In the genomic region with DNA sequence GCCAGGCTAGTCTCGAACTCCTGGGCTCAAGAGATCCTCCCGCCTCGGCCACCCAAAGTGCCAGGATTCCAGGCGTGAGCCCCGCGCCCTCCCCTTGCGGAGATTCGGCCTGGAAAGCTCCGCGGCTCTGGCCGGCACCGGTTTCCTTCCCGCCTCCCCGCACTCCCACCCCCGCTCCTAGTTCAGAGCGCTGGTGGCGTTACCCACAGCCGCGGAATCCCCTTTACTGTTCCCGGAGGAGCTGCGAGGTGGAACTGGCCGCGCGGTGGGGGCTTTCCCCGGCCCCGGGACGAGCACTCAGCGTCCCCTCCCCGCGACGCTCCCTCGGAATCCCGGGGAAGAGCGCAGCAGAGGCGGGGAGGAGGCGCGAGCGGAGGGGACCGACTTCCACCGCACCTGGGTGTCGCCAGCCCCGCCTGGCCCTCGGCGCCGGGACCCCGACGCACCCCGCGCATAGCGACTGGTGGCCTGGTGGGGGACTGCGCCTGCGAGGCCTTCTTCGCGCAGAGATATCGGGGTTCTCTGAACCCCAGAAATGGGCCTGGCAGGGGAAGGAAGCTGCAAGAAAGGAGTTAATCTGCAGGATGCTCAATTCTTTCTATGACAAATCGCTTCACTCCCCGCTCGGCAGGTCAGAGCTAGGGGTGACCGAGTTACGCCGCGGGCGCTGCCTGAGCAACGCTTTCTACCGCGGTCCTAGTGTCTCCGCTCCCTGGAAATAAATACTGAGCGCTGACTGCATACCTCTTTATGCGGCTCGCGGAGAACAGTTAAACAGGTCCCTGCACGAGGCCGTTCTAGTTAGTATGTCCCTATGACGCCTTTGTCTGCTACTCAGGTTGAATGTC, we compare ENCODE assay signal across 8 cellular contexts. TPM values are rescaled to one million over a fixed set of nuclear protein-coding genes. Genes with fewer than 3 reads are reported as not detected.
DNase-seq lines count a peak whose midpoint lies in the region; ATAC-seq and TF ChIP-seq lines count a peak whose summit lies in the region.

No MANE protein-coding gene starts in this region.

- CTCF ChIA-PET in OCI-LY7 (lab: Charles Lee; ENCODE audit: unreplicated experiment): no interaction called here

- H3K9me2 ChIP-seq in OCI-LY7 (ENCODE audit: insufficient read depth, low read length): no peaks in the 10 kb centered on the region

- peak; percentile 29 for DNase-seq in DMS153 treated with DMSO at 0.1 percent for 48 hours (lab: John Stamatoyannopoulos, UW; ENCODE audit: unreplicated experiment)
- DNase-seq in DMS153 (lab: John Stamatoyannopoulos, UW): no peak
- DNase-seq in activated T-cell treated with anti-CD3 and anti-CD28 coated beads, Interleukin-2, amount 50 U/mL, for 72 hours: peak; percentile 29 to 31
- DNase-seq in fibroblast of the aortic adventitia (ENCODE audit: low read depth): no peak
- DNase-seq in neuronal stem cell (ENCODE audit: low spot score): peak; percentile 52
- DNase-seq in OCI-LY7 (ENCODE audit: low spot score): no peak
- DNase-seq in NAMALWA (ENCODE audit: low spot score): no peak

- H4K8ac ChIP-seq in neuronal stem cell (ENCODE audit: low read depth, low read length): no peak overlapping the region

- H3K14ac ChIP-seq in neuronal stem cell (ENCODE audit: low read length): peak overlapping the region; percentile 76

- no peak overlapping the region for H2BK5ac ChIP-seq in neuronal stem cell (ENCODE audit: low read length)

- H3K4me2 ChIP-seq in neuronal stem cell (ENCODE audit: insufficient read depth, low read length, poor library complexity, severe bottlenecking) (peak overlapping the region; percentile 89), OCI-LY7 (ENCODE audit: low read length) (no peak overlapping the region)

- no peak overlapping the region for H4K91ac ChIP-seq in neuronal stem cell (ENCODE audit: low read depth, low read length, poor library complexity)

- H3K27ac ChIP-seq in neuronal stem cell (replicated peaks; ENCODE audit: low read length) (no peak overlapping the region), OCI-LY7 (ENCODE audit: low read depth, low read length, poor library complexity, severe bottlenecking) (no peak overlapping the region)

- H3K4me1 Mint-ChIP-seq in activated T-cell treated with anti-CD3 and anti-CD28 coated beads, Interleukin-2, amount 50 U/mL, for 72 hours (ENCODE audit: low read depth): peaks cover 5% of the 10 kb centered on the region

- peak overlapping the region; percentile 24 for H2BK120ac ChIP-seq in neuronal stem cell (ENCODE audit: low read depth, low read length)

- H3K36me3 ChIP-seq in neuronal stem cell (replicated peaks in 1 of 2; ENCODE audit: control insufficient read depth in 2 of 2, insufficient read depth in 2 of 2, low read length in 2 of 2): no peaks in the 10 kb centered on the region
- no peaks in the 10 kb centered on the region for H3K36me3 ChIP-seq in OCI-LY7 (ENCODE audit: insufficient read depth, low read length)

- POLR2A ChIA-PET in OCI-LY7 (lab: Charles Lee): interaction anchor here (0.6 kb wide), 1 partner anchor 31 kb away, joined by 3 read pairs; no protein-coding TSS in a partner anchor

- peak overlapping the region; percentile 84 for H3K9ac ChIP-seq in neuronal stem cell (ENCODE audit: low read depth, low read length, poor library complexity)

- no peaks in the 10 kb centered on the region for H3K9me3 Mint-ChIP-seq in activated T-cell treated with anti-CD3 and anti-CD28 coated beads, Interleukin-2, amount 50 U/mL, for 72 hours

- H2AK5ac ChIP-seq in neuronal stem cell (ENCODE audit: low read depth, low read length): peak overlapping the region; percentile 5

- H3K4me3 ChIP-seq in fibroblast of the aortic adventitia (ENCODE audit: low read depth, low read length) (peak overlapping the region; percentile 59), neuronal stem cell (ENCODE audit: low read length in 2 of 2) (peak overlapping the region; percentile 43 to 81), OCI-LY7 (ENCODE audit: low read depth, low read length, poor library complexity, severe bottlenecking) (no peak overlapping the region)

- no peaks in the 10 kb centered on the region for H3K79me1 ChIP-seq in neuronal stem cell (ENCODE audit: low read depth, low read length)

- peak overlapping the region; percentile 99 for H3K18ac ChIP-seq in neuronal stem cell (ENCODE audit: low read length)

- no CpG with 5 or more reads among the region's 74 CpGs for WGBS in neuronal stem cell (ENCODE audit: extremely low coverage in 2 of 2, insufficient read length in 2 of 2, insufficient replicate concordance in 1 of 2), 2 donors

- no peaks in the 10 kb centered on the region for H4K20me1 ChIP-seq in OCI-LY7 (ENCODE audit: insufficient read depth, low read length)

- TF ChIP-seq CTCF in fibroblast of the aortic adventitia (IDR thresholded peaks at IDR 0.05; ENCODE audit: insufficient read depth, low read length) (no peak), OCI-LY7 (conservative IDR thresholded peaks at IDR 0.05; ENCODE audit: low read length) (no peak)

- H3K4me1 ChIP-seq in neuronal stem cell (ENCODE audit: control insufficient read depth in 2 of 2, insufficient read depth in 1 of 2, low read depth in 1 of 2, low read length in 2 of 2): peaks cover 0 to 1% of the 10 kb centered on the region in 2 donors
- H3K4me1 ChIP-seq in OCI-LY7 (ENCODE audit: insufficient read depth, low read length, poor library complexity, severe bottlenecking): no peaks in the 10 kb centered on the region

- H3K4ac ChIP-seq in neuronal stem cell (ENCODE audit: low read length): peak overlapping the region; percentile 37

- peaks cover 0 to 61% (median 21%) of the 10 kb centered on the region in 3 experiments for H3K27me3 ChIP-seq in neuronal stem cell (ENCODE audit: control insufficient read depth in 3 of 3, insufficient read depth in 3 of 3, low read depth in 1 of 3, low read length in 3 of 3)

- peaks cover 48% of the 10 kb centered on the region for H3K27me3 Mint-ChIP-seq in activated T-cell treated with anti-CD3 and anti-CD28 coated beads, Interleukin-2, amount 50 U/mL, for 72 hours (ENCODE audit: low read depth)

- intact Hi-C loops in OCI-LY7 (cut with micrococcal nuclease; ENCODE audit: unreplicated experiment): no loop called here

- no peak overlapping the region for H3K27ac Mint-ChIP-seq in activated T-cell treated with anti-CD3 and anti-CD28 coated beads, Interleukin-2, amount 50 U/mL, for 72 hours

- H3K36me3 Mint-ChIP-seq in activated T-cell treated with anti-CD3 and anti-CD28 coated beads, Interleukin-2, amount 50 U/mL, for 72 hours (ENCODE audit: insufficient read depth in 2 of 2): peaks cover 0 to 2% of the 10 kb centered on the region in 2 donors

- H2BK15ac ChIP-seq in neuronal stem cell (ENCODE audit: low read length): peak overlapping the region; percentile 30

- ATAC-seq in HG03280 (IDR thresholded peaks at IDR 0.05; ENCODE audit: unreplicated experiment): peak; percentile 63
- peak; percentile 76 for ATAC-seq in activated T-cell treated with anti-CD3 and anti-CD28 coated beads, Interleukin-2, amount 50 U/mL, for 72 hours (replicated peaks in 1 of 2)

- H3K9me3 ChIP-seq in neuronal stem cell (replicated peaks in 1 of 2; ENCODE audit: control insufficient read depth in 2 of 2, insufficient read depth in 1 of 2, low read depth in 1 of 2, low read length in 2 of 2) (no peaks in the 10 kb centered on the region), OCI-LY7 (ENCODE audit: low read length) (no peaks in the 10 kb centered on the region)

- H2BK12ac ChIP-seq in neuronal stem cell (ENCODE audit: low read length): no peak overlapping the region

- no peaks in the 10 kb centered on the region for H3K79me2 ChIP-seq in OCI-LY7 (ENCODE audit: insufficient read depth, low read depth, low read length)

- H3K4me3 Mint-ChIP-seq in activated T-cell treated with anti-CD3 and anti-CD28 coated beads, Interleukin-2, amount 50 U/mL, for 72 hours: peak overlapping the region; percentile 70 to 81

- H3K23ac ChIP-seq in neuronal stem cell (ENCODE audit: low read depth, low read length, poor library complexity): peak overlapping the region; percentile 43

- no TSS peak for BruUV-seq in OCI-LY7 (replicated peaks; lab: Mats Ljungman, UMichigan)

- H2AFZ ChIP-seq in neuronal stem cell (ENCODE audit: low read length) (peak overlapping the region; percentile 96), OCI-LY7 (ENCODE audit: low read length) (no peak overlapping the region)

RNA-seq across cellular contexts. Expression of a gene that starts 14.6 kb away (rescaled TPM):
- 1 to 10 TPM; 4.2 to 7.8 TPM for total RNA-seq in activated T-cell treated with anti-CD3 and anti-CD28 coated beads, Interleukin-2, amount 50 U/mL, for 72 hours
- total RNA-seq in fibroblast of the aortic adventitia (ENCODE audit: low replicate concordance): 4.3 and 10.8 TPM in 2 replicates
- 13.8 TPM for polyA plus RNA-seq in neuronal stem cell (2013, experiment 1 of 2)
- polyA plus RNA-seq in neuronal stem cell (2013, experiment 2 of 2): 14.1 TPM
- 24.1 and 29.6 TPM in 2 replicates for total RNA-seq in OCI-LY7 (2014; rRNA removed; shearing (Covaris generic))
- 28.4 and 38.2 TPM in 2 replicates for total RNA-seq in OCI-LY7 (2022)

Comparison
In these comparisons a context has a peak if more than half of its experiments do, and no peak if none do; other contexts are left out.
1. DNase-seq: peak in DMS153 treated with DMSO at 0.1 percent for 48 hours (single experiment), activated T-cell treated with anti-CD3 and anti-CD28 coated beads, Interleukin-2, amount 50 U/mL, for 72 hours (2 of 2) and neuronal stem cell (single experiment); none in DMS153 (single experiment), fibroblast of the aortic adventitia (single experiment), OCI-LY7 (single experiment) and NAMALWA (single experiment).